In the genomic region with DNA sequence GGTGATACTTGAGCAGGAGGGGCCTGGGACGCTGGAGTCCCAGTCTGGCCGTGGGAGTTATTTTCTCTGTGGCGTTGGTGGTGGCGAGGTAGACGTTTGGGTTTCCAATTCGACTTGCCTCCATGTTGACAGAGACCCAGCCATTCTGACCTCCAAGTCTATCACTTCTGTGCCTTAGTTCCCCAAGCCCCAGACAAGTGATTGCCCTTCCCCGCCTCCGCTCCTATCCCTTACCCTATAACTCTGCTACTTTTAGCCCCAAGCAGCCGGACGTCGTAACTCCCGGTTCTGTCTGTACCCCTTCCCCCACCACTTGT, we compare ENCODE assay signal across 8 cellular contexts. TPM values are rescaled to one million over a fixed set of nuclear protein-coding genes. Genes with fewer than 3 reads are reported as not detected.
DNase-seq lines count a peak whose midpoint lies in the region; FAIRE-seq and TF ChIP-seq lines count a peak whose summit lies in the region.

No MANE protein-coding gene starts in this region.

- H3K9me3 Mint-ChIP-seq in activated CD4-positive, alpha-beta T cell treated with anti-CD3 and anti-CD28 coated beads, Interleukin-2, amount 10 ng/mL, durations not matched to agents 24 days and 14 days: no peaks in the 10 kb centered on the region
- H3K9me3 Mint-ChIP-seq in activated CD4-positive, alpha-beta memory T cell treated with anti-CD3 and anti-CD28 coated beads, Interleukin-2, amount 10 ng/mL, durations not matched to agents 7 days and 5 days: no peaks in the 10 kb centered on the region

- H3K9me3 ChIP-seq in iPS-18c (ENCODE audit: control insufficient read depth, insufficient read depth, low read length) (peaks cover 3% of the 10 kb centered on the region), testis (no peaks in the 10 kb centered on the region)

- WGBS in testis, 2 donors: 1% methylated on average over 11 to 12 of the region's 12 CpGs

- TF ChIP-seq CTCF in testis (IDR thresholded peaks at IDR 0.05): no peak

- TF ChIP-seq POLR2A in testis (IDR thresholded peaks at IDR 0.05): no peak

- H3K36me3 Mint-ChIP-seq in activated CD4-positive, alpha-beta T cell treated with anti-CD3 and anti-CD28 coated beads, Interleukin-2, amount 10 ng/mL, durations not matched to agents 24 days and 14 days (ENCODE audit: low read depth): peaks cover 29% of the 10 kb centered on the region
- H3K36me3 Mint-ChIP-seq in activated CD4-positive, alpha-beta memory T cell treated with anti-CD3 and anti-CD28 coated beads, Interleukin-2, amount 10 ng/mL, durations not matched to agents 7 days and 5 days (ENCODE audit: low read depth): peaks cover 11% of the 10 kb centered on the region

- no peak for DNase-seq in activated CD4-positive, alpha-beta T cell treated with anti-CD3 and anti-CD28 coated beads, Interleukin-2, amount 10 ng/mL, durations not matched to agents 24 days and 14 days
- no peak for DNase-seq in activated CD4-positive, alpha-beta T cell treated with anti-CD3 and anti-CD28 coated beads, Interleukin-2, amount 50 U/mL, for 4 hours
- no peak for DNase-seq in activated CD4-positive, alpha-beta memory T cell treated with anti-CD3 and anti-CD28 coated beads, Interleukin-2, amount 10 ng/mL, durations not matched to agents 7 days and 5 days
- no peak for DNase-seq in testis
- no peak for DNase-seq in HTR-8/SVneo (ENCODE audit: insufficient read length, low spot score)
- DNase-seq in H4 (ENCODE audit: low spot score): no peak
- DNase-seq in NCI-H226: no peak

- no peaks in the 10 kb centered on the region for H3K27me3 ChIP-seq in testis

- no peaks in the 10 kb centered on the region for H3K27me3 Mint-ChIP-seq in activated CD4-positive, alpha-beta T cell treated with anti-CD3 and anti-CD28 coated beads, Interleukin-2, amount 10 ng/mL, durations not matched to agents 24 days and 14 days
- no peaks in the 10 kb centered on the region for H3K27me3 Mint-ChIP-seq in activated CD4-positive, alpha-beta memory T cell treated with anti-CD3 and anti-CD28 coated beads, Interleukin-2, amount 10 ng/mL, durations not matched to agents 7 days and 5 days

- CTCF ChIA-PET in activated CD4-positive, alpha-beta memory T cell treated with anti-CD3 and anti-CD28 coated beads, Interleukin-2, amount 10 ng/mL, durations not matched to agents 7 days and 5 days (lab: Charles Lee): interaction anchor here (0.6 to 1.5 kb wide), 5 partner anchors 9 to 419 kb away, joined by 3 to 6 read pairs (median 4); a partner anchor contains a TSS

- FAIRE-seq in HTR-8/SVneo (lab: Jason Lieb, UNC): no peak

- peaks cover 7% of the 10 kb centered on the region for H3K4me1 ChIP-seq in testis

- no peaks in the 10 kb centered on the region for H3K36me3 ChIP-seq in testis (ENCODE audit: low read depth, missing control alignments)

- H3K27ac Mint-ChIP-seq in activated CD4-positive, alpha-beta T cell treated with anti-CD3 and anti-CD28 coated beads, Interleukin-2, amount 10 ng/mL, durations not matched to agents 24 days and 14 days: peak overlapping the region; percentile 94
- H3K27ac Mint-ChIP-seq in activated CD4-positive, alpha-beta memory T cell treated with anti-CD3 and anti-CD28 coated beads, Interleukin-2, amount 10 ng/mL, durations not matched to agents 7 days and 5 days: peak overlapping the region; percentile 81

- intact Hi-C loops in activated CD4-positive, alpha-beta T cell treated with anti-CD3 and anti-CD28 coated beads, Interleukin-2, amount 10 ng/mL, durations not matched to agents 24 days and 14 days (cut with micrococcal nuclease): loop anchor here (2.0 kb wide), 1 partner anchor 22 kb away; no protein-coding TSS in a partner anchor
- intact Hi-C loops in testis (cut with DNase I; ENCODE audit: low total_unique reads): no loop called here

- H3K4me3 Mint-ChIP-seq in activated CD4-positive, alpha-beta T cell treated with anti-CD3 and anti-CD28 coated beads, Interleukin-2, amount 10 ng/mL, durations not matched to agents 24 days and 14 days: peak overlapping the region; percentile 92
- H3K4me3 Mint-ChIP-seq in activated CD4-positive, alpha-beta memory T cell treated with anti-CD3 and anti-CD28 coated beads, Interleukin-2, amount 10 ng/mL, durations not matched to agents 7 days and 5 days: peak overlapping the region; percentile 84

- POLR2A ChIA-PET in activated CD4-positive, alpha-beta memory T cell treated with anti-CD3 and anti-CD28 coated beads, Interleukin-2, amount 10 ng/mL, durations not matched to agents 7 days and 5 days (lab: Charles Lee): interaction anchor here (1.0 to 2.1 kb wide), 5 partner anchors 36 to 58 kb away, joined by 3 to 15 read pairs (median 4); a partner anchor contains a TSS

- peak overlapping the region; percentile 95 for H3K4me3 ChIP-seq in iPS-18c (ENCODE audit: insufficient read depth, low read depth, low read length)
- H3K4me3 ChIP-seq in testis: peak overlapping the region; percentile 81 to 98

- peak overlapping the region; percentile 44 to 83 for H3K27ac ChIP-seq in testis

- H3K4me1 Mint-ChIP-seq in activated CD4-positive, alpha-beta T cell treated with anti-CD3 and anti-CD28 coated beads, Interleukin-2, amount 10 ng/mL, durations not matched to agents 24 days and 14 days: peaks cover 21% of the 10 kb centered on the region
- peaks cover 26% of the 10 kb centered on the region for H3K4me1 Mint-ChIP-seq in activated CD4-positive, alpha-beta memory T cell treated with anti-CD3 and anti-CD28 coated beads, Interleukin-2, amount 10 ng/mL, durations not matched to agents 7 days and 5 days

RNA-seq across cellular contexts. Expression of a gene that starts 0.5 kb away (rescaled TPM):
- 141 and 143 TPM in 2 replicates for total RNA-seq in activated CD4-positive, alpha-beta T cell treated with anti-CD3 and anti-CD28 coated beads, Interleukin-2, amount 10 ng/mL, durations not matched to agents 24 days and 14 days
- 10 to 100 TPM; 44.0 to 44.8 TPM for total RNA-seq in activated CD4-positive, alpha-beta memory T cell treated with anti-CD3 and anti-CD28 coated beads, Interleukin-2, amount 10 ng/mL, durations not matched to agents 7 days and 5 days
- 10 to 100 TPM; 80.6 to 96.1 TPM for total RNA-seq in testis
- polyA plus RNA-seq in testis (ENCODE audit: insufficient read depth, low read depth, low replicate concordance): 130 TPM
- total RNA-seq in H4 (2014; rRNA removed; shearing (Covaris generic)): 91.9 and 122 TPM in 2 replicates

RNA-seq across cellular contexts. Expression of a gene that starts 17.6 kb away (rescaled TPM):
- total RNA-seq in activated CD4-positive, alpha-beta T cell treated with anti-CD3 and anti-CD28 coated beads, Interleukin-2, amount 10 ng/mL, durations not matched to agents 24 days and 14 days: 2.2 TPM in 2 replicates
- under 1 TPM; 0.28 to 0.30 TPM for total RNA-seq in activated CD4-positive, alpha-beta memory T cell treated with anti-CD3 and anti-CD28 coated beads, Interleukin-2, amount 10 ng/mL, durations not matched to agents 7 days and 5 days
- 1 to 10 TPM; 4.5 to 6.5 TPM for total RNA-seq in testis
- polyA plus RNA-seq in testis (ENCODE audit: insufficient read depth, low read depth, low replicate concordance): 1.6 TPM
- 2.0 and 2.2 TPM in 2 replicates for total RNA-seq in H4 (2014; rRNA removed; shearing (Covaris generic))

RNA-seq across cellular contexts. Expression of a gene that starts 33.8 kb away (rescaled TPM):
- not detected in 2 replicates for total RNA-seq in activated CD4-positive, alpha-beta T cell treated with anti-CD3 and anti-CD28 coated beads, Interleukin-2, amount 10 ng/mL, durations not matched to agents 24 days and 14 days
- not detected for total RNA-seq in activated CD4-positive, alpha-beta memory T cell treated with anti-CD3 and anti-CD28 coated beads, Interleukin-2, amount 10 ng/mL, durations not matched to agents 7 days and 5 days
- 10 to 100 TPM in 1 of 2 donors, 1 to 10 TPM in 1; 2.5 to 10.8 TPM for total RNA-seq in testis
- polyA plus RNA-seq in testis (ENCODE audit: insufficient read depth, low read depth, low replicate concordance): 19.7 TPM
- not detected in 2 replicates for total RNA-seq in H4 (2014; rRNA removed; shearing (Covaris generic))

RNA-seq across cellular contexts. Expression of a gene that starts 35.8 kb away (rescaled TPM):
- 186 and 187 TPM in 2 replicates for total RNA-seq in activated CD4-positive, alpha-beta T cell treated with anti-CD3 and anti-CD28 coated beads, Interleukin-2, amount 10 ng/mL, durations not matched to agents 24 days and 14 days
- 100 to 1,000 TPM; 153 to 159 TPM for total RNA-seq in activated CD4-positive, alpha-beta memory T cell treated with anti-CD3 and anti-CD28 coated beads, Interleukin-2, amount 10 ng/mL, durations not matched to agents 7 days and 5 days
- total RNA-seq in testis: 100 to 1,000 TPM; 363 to 366 TPM
- 359 TPM for polyA plus RNA-seq in testis (ENCODE audit: insufficient read depth, low read depth, low replicate concordance)
- total RNA-seq in H4 (2014; rRNA removed; shearing (Covaris generic)): 70.1 and 75.0 TPM in 2 replicates

RNA-seq across cellular contexts. Expression of a gene that starts 45.4 kb away (rescaled TPM):
- total RNA-seq in activated CD4-positive, alpha-beta T cell treated with anti-CD3 and anti-CD28 coated beads, Interleukin-2, amount 10 ng/mL, durations not matched to agents 24 days and 14 days: 2,597 and 2,671 TPM in 2 replicates
- 1,000 to 10,000 TPM; 2,238 to 2,243 TPM for total RNA-seq in activated CD4-positive, alpha-beta memory T cell treated with anti-CD3 and anti-CD28 coated beads, Interleukin-2, amount 10 ng/mL, durations not matched to agents 7 days and 5 days
- total RNA-seq in testis: 1,000 to 10,000 TPM in 1 of 2 donors, 100 to 1,000 TPM in 1; 628 to 1,122 TPM
- 1,146 TPM for polyA plus RNA-seq in testis (ENCODE audit: insufficient read depth, low read depth, low replicate concordance)
- total RNA-seq in H4 (2014; rRNA removed; shearing (Covaris generic)): 8.0 and 83.0 TPM in 2 replicates
